ENCODE assay signal across 9 cellular contexts in genomic region chr7:16657656-16658279, GRCh38. TPM values are rescaled to one million over a fixed set of nuclear protein-coding genes. Genes with fewer than 3 reads are reported as not detected.
DNase-seq lines count a peak whose midpoint lies in the region; ATAC-seq and TF ChIP-seq lines count a peak whose summit lies in the region.
"Had no signal": no experiment of that assay in that cellular context is flagged by ENCODE, and none has a peak within 500 bp of the region (broad histone marks: within the 10 kb centered on the region; RNA-seq: fewer than 3 reads in every experiment).

No MANE protein-coding gene starts in this region.

- DNase-seq in DMS53 (lab: John Stamatoyannopoulos, UW) (peak; percentile 21), DMS53 treated with DMSO at 0.1 percent for 48 hours (lab: John Stamatoyannopoulos, UW; ENCODE audit: unreplicated experiment) (no peak), SK-N-SH (no peak), heart left ventricle (peak in 3 of 5 donors; percentile 33 to 73 (median 68)), OCI-LY7 (ENCODE audit: low spot score) (no peak), middle frontal gyrus (ENCODE audit: extremely low spot score, low spot score) (no peak)
- DNase-seq in activated CD4-positive, alpha-beta T cell treated with anti-CD3 and anti-CD28 coated beads for 4 hours: no peak

- peaks cover 0 to 9% of the 10 kb centered on the region in 2 experiments for H3K36me3 ChIP-seq in SK-N-SH (replicated peaks in 1 of 2; ENCODE audit: control insufficient read depth in 1 of 2, insufficient read depth in 2 of 2, low read length in 1 of 2)
- H3K36me3 ChIP-seq in heart left ventricle: no peaks in the 10 kb centered on the region
- H3K36me3 ChIP-seq in subcutaneous abdominal adipose tissue (ENCODE audit: control insufficient read depth in 5 of 5, insufficient read depth in 5 of 5, low read length in 5 of 5): no peaks in the 10 kb centered on the region
- H3K36me3 ChIP-seq in OCI-LY7 (ENCODE audit: insufficient read depth, low read length): peaks cover 36% of the 10 kb centered on the region

- H3K9me3 ChIP-seq in SK-N-SH (no peaks in the 10 kb centered on the region), heart left ventricle (no peaks in the 10 kb centered on the region), subcutaneous abdominal adipose tissue (ENCODE audit: control insufficient read depth in 5 of 5, low read length in 5 of 5) (no peaks in the 10 kb centered on the region), OCI-LY7 (ENCODE audit: low read length) (no peaks in the 10 kb centered on the region)

- intact Hi-C loops in heart left ventricle (cut with DNase I) (no loop called here), OCI-LY7 (cut with micrococcal nuclease; ENCODE audit: unreplicated experiment) (no loop called here)

- H3K9me2 ChIP-seq in SK-N-SH (no peaks in the 10 kb centered on the region), OCI-LY7 (ENCODE audit: insufficient read depth, low read length) (no peaks in the 10 kb centered on the region)

- POLR2A ChIA-PET in SK-N-SH (lab: Yijun Ruan, JAX) (no interaction called here), OCI-LY7 (lab: Charles Lee) (interaction anchor here (0.6 to 2.5 kb wide), 6 partner anchors 9 to 34 kb away, joined by 3 to 9 read pairs (median 4); partner anchors contain the start of genes ANKMY2 and BZW2)

- no TSS peak for BruUV-seq in OCI-LY7 (replicated peaks; lab: Mats Ljungman, UMichigan)

- CTCF ChIA-PET in SK-N-SH (lab: Yijun Ruan, JAX) (interaction anchor here (1.3 kb wide), 1 partner anchor 10 kb away, joined by 7 read pairs; no protein-coding TSS in a partner anchor), OCI-LY7 (lab: Charles Lee; ENCODE audit: unreplicated experiment) (no interaction called here)

- whole genome bisulfite sequencing in SK-N-SH (ENCODE audit: low lambda C conversion rate): 91% methylated on average over 4 of the region's 4 CpGs
- WGBS in heart left ventricle, 4 donors: 31 to 51% (median 38%) methylated on average over 4 of the region's 4 CpGs

- H4K20me1 ChIP-seq in SK-N-SH (ENCODE audit: insufficient read depth): no peaks in the 10 kb centered on the region
- peaks cover 41% of the 10 kb centered on the region for H4K20me1 ChIP-seq in OCI-LY7 (ENCODE audit: insufficient read depth, low read length)

- H3K9ac ChIP-seq in SK-N-SH (no peak overlapping the region), subcutaneous abdominal adipose tissue (ENCODE audit: low read length in 5 of 5) (no peak overlapping the region)

- TF ChIP-seq POLR2A in heart left ventricle (IDR thresholded peaks at IDR 0.05): no peak

- no peaks in the 10 kb centered on the region for H3K27me3 ChIP-seq in SK-N-SH (ENCODE audit: insufficient read depth)
- H3K27me3 ChIP-seq in heart left ventricle: no peaks in the 10 kb centered on the region
- no peaks in the 10 kb centered on the region for H3K27me3 ChIP-seq in subcutaneous abdominal adipose tissue (ENCODE audit: control insufficient read depth in 5 of 5, insufficient read depth in 4 of 5, low read length in 5 of 5)

- H3K4me2 ChIP-seq in SK-N-SH (no peak overlapping the region), OCI-LY7 (ENCODE audit: low read length) (no peak overlapping the region)

- ATAC-seq in heart left ventricle: peak in 3 of 4 donors; percentile 36 to 72 (median 60)

- H2AFZ ChIP-seq in SK-N-SH (ENCODE audit: low read depth): no peak overlapping the region
- no peak overlapping the region for H2AFZ ChIP-seq in OCI-LY7 (ENCODE audit: low read length)

- TF ChIP-seq CTCF in SK-N-SH (IDR thresholded peaks at IDR 0.05) (peak; percentile 29; the same call in 1 of the 2 replicates), heart left ventricle (IDR thresholded peaks at IDR 0.05) (peak in 1 of 12 donors; percentile 12), OCI-LY7 (conservative IDR thresholded peaks at IDR 0.05; ENCODE audit: low read length) (no peak)

- H3K27ac ChIP-seq in SK-N-SH (ENCODE audit: low read depth in 2 of 2, low read length in 1 of 2) (peak overlapping the region; percentile 2 to 6; a peak in 2 of 4 replicates), heart left ventricle (peak overlapping the region in 8 of 12 donors; percentile 17 to 70 (median 58)), subcutaneous abdominal adipose tissue (ENCODE audit: low read depth, low read length) (peak overlapping the region; percentile 8), OCI-LY7 (ENCODE audit: low read depth, low read length, poor library complexity, severe bottlenecking) (no peak overlapping the region)
- H3K27ac ChIP-seq: 22Rv1 had no signal

- no peak for TF ChIP-seq EP300 in SK-N-SH (IDR thresholded peaks at IDR 0.05; ENCODE audit: borderline replicate concordance in 1 of 2, low read depth in 1 of 2, low read length in 1 of 2)

- H3F3A ChIP-seq in SK-N-SH (replicated peaks; ENCODE audit: insufficient read depth): peaks cover 15% of the 10 kb centered on the region

- H3K4me1 ChIP-seq in SK-N-SH (ENCODE audit: control insufficient read depth in 1 of 2, insufficient read depth in 2 of 2, low read depth in 1 of 2, low read length in 1 of 2) (peaks cover 15% of the 10 kb centered on the region in 2 experiments; a peak in 3 of 4 replicates), heart left ventricle (peaks cover 0 to 64% (median 35%) of the 10 kb centered on the region in 12 donors), subcutaneous abdominal adipose tissue (ENCODE audit: control insufficient read depth in 5 of 5, insufficient read depth in 5 of 5, low read length in 5 of 5) (peaks cover 0 to 24% (median 5%) of the 10 kb centered on the region in 5 donors), OCI-LY7 (ENCODE audit: insufficient read depth, low read length, poor library complexity, severe bottlenecking) (peaks cover 7% of the 10 kb centered on the region)

- TF ChIP-seq RAD21 in SK-N-SH (IDR thresholded peaks at IDR 0.05; ENCODE audit: low read length): no peak

- H3K4me3 ChIP-seq in SK-N-SH (ENCODE audit: low read depth in 2 of 2, low read length in 1 of 2) (no peak overlapping the region), heart left ventricle (no peak overlapping the region), subcutaneous abdominal adipose tissue (ENCODE audit: low read depth in 1 of 5, low read length in 5 of 5) (no peak overlapping the region), OCI-LY7 (ENCODE audit: low read depth, low read length, poor library complexity, severe bottlenecking) (no peak overlapping the region)

- H3K79me2 ChIP-seq in SK-N-SH (ENCODE audit: insufficient read depth) (peaks cover 94% of the 10 kb centered on the region), OCI-LY7 (ENCODE audit: insufficient read depth, low read depth, low read length) (peaks cover 98% of the 10 kb centered on the region)

TF ChIP-seq in SK-N-SH, 30 proteins besides CTCF, POLR2A, EP300 and RAD21 (continues in another document):
- TF ChIP-seq YY1 (IDR thresholded peaks at IDR 0.05; ENCODE audit: low read depth): no peak
- TF ChIP-seq MEF2A (IDR thresholded peaks at IDR 0.05; ENCODE audit: borderline replicate concordance, low read depth): no peak
- TF ChIP-seq USF1 (IDR thresholded peaks at IDR 0.05; ENCODE audit: borderline replicate concordance, low read depth): no peak
- TF ChIP-seq TEAD4 (IDR thresholded peaks at IDR 0.05; ENCODE audit: borderline replicate concordance, insufficient read depth): no peak
- 0 out of 2 replicates have a peak, but pooled peaks have one; percentile 19 for TF ChIP-seq ELF1 (IDR thresholded peaks at IDR 0.05)
- no peak for TF ChIP-seq NFIC (IDR thresholded peaks at IDR 0.05; ENCODE audit: borderline replicate concordance)
- TF ChIP-seq TAF1 (IDR thresholded peaks at IDR 0.05; ENCODE audit: borderline replicate concordance, low read depth, low read length): no peak
- TF ChIP-seq ZBTB33 (IDR thresholded peaks at IDR 0.05; ENCODE audit: borderline replicate concordance, low read depth): no peak
- TF ChIP-seq JUND (IDR thresholded peaks at IDR 0.05): no peak
- TF ChIP-seq CHD2 (IDR thresholded peaks at IDR 0.05; ENCODE audit: low read length, partially characterized antibody): peak; percentile 42
- TF ChIP-seq FOSL2 (IDR thresholded peaks at IDR 0.05; ENCODE audit: borderline replicate concordance, low read depth): no peak
- no peak for TF ChIP-seq EZH2phosphoT487 (IDR thresholded peaks at IDR 0.05; ENCODE audit: borderline replicate concordance, low read depth)
- TF ChIP-seq SMC3 (IDR thresholded peaks at IDR 0.05; ENCODE audit: low read depth, low read length): no peak

RNA-seq across cellular contexts. Expression of gene BZW2, which starts 11.8 kb away (rescaled TPM):
- polyA plus RNA-seq in SK-N-SH (2012; rRNA removed) (60.4 and 71.9 TPM in 2 replicates), heart left ventricle (100 to 1,000 TPM; 214 to 253 TPM)
- polyA plus RNA-seq in SK-N-SH (2012; cell fraction: cytosol; rRNA removed): 94.5 and 115 TPM in 2 replicates
- 43.2 and 51.1 TPM in 2 replicates for polyA plus RNA-seq in SK-N-SH (2012; cell fraction: nucleus; rRNA removed)
- total RNA-seq in heart left ventricle (100 to 1,000 TPM; 195 to 808 (median 308) TPM), OCI-LY7 (2022) (75.2 and 81.6 TPM in 2 replicates)
- 66.8 and 84.9 TPM in 2 replicates for total RNA-seq in OCI-LY7 (2014; rRNA removed; shearing (Covaris generic))

RNA-seq across cellular contexts. Expression of gene ANKMY2, which starts 12.2 kb away (rescaled TPM):
- polyA plus RNA-seq in SK-N-SH (2012; rRNA removed) (15.8 and 22.4 TPM in 2 replicates), heart left ventricle (10 to 100 TPM; 10.3 to 17.2 TPM)
- polyA plus RNA-seq in SK-N-SH (2012; cell fraction: cytosol; rRNA removed): 21.3 and 22.1 TPM in 2 replicates
- 11.9 and 25.6 TPM in 2 replicates for polyA plus RNA-seq in SK-N-SH (2012; cell fraction: nucleus; rRNA removed)
- total RNA-seq in heart left ventricle (10 to 100 TPM; 17.7 to 44.3 (median 28.3) TPM), OCI-LY7 (2022) (13.0 and 15.2 TPM in 2 replicates)
- total RNA-seq in OCI-LY7 (2014; rRNA removed; shearing (Covaris generic)): 10.3 and 11.9 TPM in 2 replicates

Comparison
In these comparisons a context has a peak if more than half of its experiments do, and no peak if none do; other contexts are left out.
1. DNase-seq: peak in DMS53 (single experiment) and heart left ventricle (3 of 5); none in DMS53 treated with DMSO at 0.1 percent for 48 hours (single experiment), SK-N-SH (single experiment), OCI-LY7 (single experiment), activated CD4-positive, alpha-beta T cell treated with anti-CD3 and anti-CD28 coated beads for 4 hours (0 of 2) and middle frontal gyrus (single experiment).